19 cellular contexts compared by ENCODE assay signal in the genomic region with DNA sequence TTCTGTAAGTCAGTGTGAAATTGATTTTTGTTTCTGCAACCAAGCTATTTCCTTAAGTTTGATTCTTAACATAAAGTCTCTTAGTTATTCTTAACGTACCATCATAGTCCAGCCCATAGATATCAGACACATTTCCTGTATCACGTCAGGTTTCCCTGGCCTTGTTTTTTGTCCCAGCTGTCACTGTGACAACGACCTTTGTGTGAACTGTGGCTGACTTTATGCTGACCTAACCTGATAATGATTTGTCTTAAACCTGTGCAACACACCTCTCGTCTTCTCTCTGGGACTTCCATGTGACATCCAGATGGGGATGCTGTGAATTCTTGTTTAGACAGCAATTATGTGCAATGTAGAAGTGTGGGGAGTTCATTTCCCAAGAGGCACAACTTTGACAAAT.
DNase-seq lines count a peak whose midpoint lies in the region; ATAC-seq, FAIRE-seq and TF ChIP-seq lines count a peak whose summit lies in the region.
"Had no signal": no experiment of that assay in that cellular context is flagged by ENCODE, and none has a peak within 500 bp of the region (broad histone marks: within the 10 kb centered on the region; RNA-seq: fewer than 3 reads in every experiment).

No MANE protein-coding gene starts in this region.

- no peaks in the 10 kb centered on the region for H3K36me3 Mint-ChIP-seq in chondrocyte (ENCODE audit: low read depth)
- H3K36me3 Mint-ChIP-seq in activated CD4-positive, alpha-beta memory T cell treated with anti-CD3 and anti-CD28 coated beads, Interleukin-2, amount 10 ng/mL, durations not matched to agents 7 days and 5 days (ENCODE audit: low read depth) = no peaks in the 10 kb centered on the region
- H3K36me3 Mint-ChIP-seq: CD8-positive, alpha-beta T cell had no signal

- no peak overlapping the region for H3K4me3 Mint-ChIP-seq in chondrocyte (ENCODE audit: unreplicated experiment)
- H3K4me3 Mint-ChIP-seq in activated CD4-positive, alpha-beta memory T cell treated with anti-CD3 and anti-CD28 coated beads, Interleukin-2, amount 10 ng/mL, durations not matched to agents 7 days and 5 days = no peak overlapping the region
- H3K4me3 Mint-ChIP-seq: CD8-positive, alpha-beta T cell; H9 had no signal

- TF ChIP-seq CTCF in cardiac muscle cell (IDR thresholded peaks at IDR 0.05; ENCODE audit: low read depth, low read length) = no peak
- no peak for TF ChIP-seq CTCF in chondrocyte (IDR thresholded peaks at IDR 0.05)

- no peak overlapping the region for H3K4me3 ChIP-seq in cardiac muscle cell
- H3K4me3 ChIP-seq: BLaER1 treated with 17β-estradiol and CSF1 and Interleukin-3, amounts not matched to agents 10 nM and 100 nM; MG63 had no signal

- peaks cover 16% of the 10 kb centered on the region for H3K4me1 Mint-ChIP-seq in chondrocyte (ENCODE audit: low read depth)
- no peaks in the 10 kb centered on the region for H3K4me1 Mint-ChIP-seq in activated CD4-positive, alpha-beta memory T cell treated with anti-CD3 and anti-CD28 coated beads, Interleukin-2, amount 10 ng/mL, durations not matched to agents 7 days and 5 days
- H3K4me1 Mint-ChIP-seq: H9 had no signal

- ATAC-seq in left cardiac atrium = no peak
- ATAC-seq: CD8-positive, alpha-beta T cell had no signal

- no peak for FAIRE-seq in urothelium cell line (lab: Jason Lieb, UNC)
- FAIRE-seq: D721Med had no signal

- no peaks in the 10 kb centered on the region for H3K36me3 ChIP-seq in cardiac muscle cell
- H3K36me3 ChIP-seq: BLaER1 treated with 17β-estradiol and CSF1 and Interleukin-3, amounts not matched to agents 10 nM and 100 nM; MG63 had no signal

- H3K9me3 ChIP-seq in cardiac muscle cell (ENCODE audit: low read depth) = no peaks in the 10 kb centered on the region
- H3K9me3 ChIP-seq: BLaER1 treated with 17β-estradiol and CSF1 and Interleukin-3, amounts not matched to agents 10 nM and 100 nM; MG63 had no signal

- DNase-seq in cardiac muscle cell (ENCODE audit: low read depth in 1 of 2, low spot score in 1 of 2) = peak in 1 of 2 donors; percentile 54
- no peak for DNase-seq in left cardiac atrium
- DNase-seq in NCI-H2171 treated with DMSO at 0.1 percent for 48 hours (lab: John Stamatoyannopoulos, UW) = peak; percentile 80
- no peak for DNase-seq in chondrocyte (ENCODE audit: low spot score)
- no peak for DNase-seq in activated CD4-positive, alpha-beta memory T cell treated with anti-CD3 and anti-CD28 coated beads, Interleukin-2, amount 10 ng/mL, durations not matched to agents 7 days and 5 days
- DNase-seq in DMS153 (lab: John Stamatoyannopoulos, UW) = no peak
- no peak for DNase-seq in urothelium cell line (ENCODE audit: low spot score)
- DNase-seq: CD8-positive, alpha-beta T cell; DND-41; H9; Kasumi-1; MG63; NCI-H1048; NCI-H146; NCI-H2029 treated with DMSO at 0.1 percent for 48 hours; NCI-H2227 treated with DMSO at 0.1 percent for 48 hours; NCI-H510A treated with DMSO at 0.1 percent for 48 hours had no signal

- CTCF ChIA-PET in activated CD4-positive, alpha-beta memory T cell treated with anti-CD3 and anti-CD28 coated beads, Interleukin-2, amount 10 ng/mL, durations not matched to agents 7 days and 5 days (lab: Charles Lee) = no interaction called here

- POLR2A ChIA-PET in activated CD4-positive, alpha-beta memory T cell treated with anti-CD3 and anti-CD28 coated beads, Interleukin-2, amount 10 ng/mL, durations not matched to agents 7 days and 5 days (lab: Charles Lee) = no interaction called here

- no peaks in the 10 kb centered on the region for H3K27me3 ChIP-seq in cardiac muscle cell
- H3K27me3 ChIP-seq: BLaER1 treated with 17β-estradiol and CSF1 and Interleukin-3, amounts not matched to agents 10 nM and 100 nM; MG63 had no signal

- peaks cover 5% of the 10 kb centered on the region for H3K27me3 Mint-ChIP-seq in chondrocyte (ENCODE audit: low read depth)
- H3K27me3 Mint-ChIP-seq in activated CD4-positive, alpha-beta memory T cell treated with anti-CD3 and anti-CD28 coated beads, Interleukin-2, amount 10 ng/mL, durations not matched to agents 7 days and 5 days = no peaks in the 10 kb centered on the region

- H3K27ac Mint-ChIP-seq in chondrocyte (ENCODE audit: unreplicated experiment) = peak overlapping the region; percentile 3
- no peak overlapping the region for H3K27ac Mint-ChIP-seq in activated CD4-positive, alpha-beta memory T cell treated with anti-CD3 and anti-CD28 coated beads, Interleukin-2, amount 10 ng/mL, durations not matched to agents 7 days and 5 days
- H3K27ac Mint-ChIP-seq: CD8-positive, alpha-beta T cell; H9 had no signal

- no peaks in the 10 kb centered on the region for H3K9me3 Mint-ChIP-seq in chondrocyte (ENCODE audit: low read depth)
- H3K9me3 Mint-ChIP-seq in activated CD4-positive, alpha-beta memory T cell treated with anti-CD3 and anti-CD28 coated beads, Interleukin-2, amount 10 ng/mL, durations not matched to agents 7 days and 5 days = no peaks in the 10 kb centered on the region
- H3K9me3 Mint-ChIP-seq: CD8-positive, alpha-beta T cell; H9 had no signal

- intact Hi-C loops in left cardiac atrium (cut with DNase I) = loop anchor here in 1 of 2 donors (10.0 kb wide), 1 partner anchor 345 kb away; no protein-coding TSS in a partner anchor

- peak overlapping the region; percentile 82 for H3K27ac ChIP-seq in cardiac muscle cell
- H3K27ac ChIP-seq: BLaER1 treated with 17β-estradiol and CSF1 and Interleukin-3, amounts not matched to agents 10 nM and 100 nM had no signal

- H3K4me1 ChIP-seq in cardiac muscle cell (ENCODE audit: low read depth) = peaks cover 23% of the 10 kb centered on the region
- H3K4me1 ChIP-seq: BLaER1 treated with 17β-estradiol and CSF1 and Interleukin-3, amounts not matched to agents 10 nM and 100 nM had no signal
